15 cellular contexts compared by ENCODE assay signal in the genomic region with DNA sequence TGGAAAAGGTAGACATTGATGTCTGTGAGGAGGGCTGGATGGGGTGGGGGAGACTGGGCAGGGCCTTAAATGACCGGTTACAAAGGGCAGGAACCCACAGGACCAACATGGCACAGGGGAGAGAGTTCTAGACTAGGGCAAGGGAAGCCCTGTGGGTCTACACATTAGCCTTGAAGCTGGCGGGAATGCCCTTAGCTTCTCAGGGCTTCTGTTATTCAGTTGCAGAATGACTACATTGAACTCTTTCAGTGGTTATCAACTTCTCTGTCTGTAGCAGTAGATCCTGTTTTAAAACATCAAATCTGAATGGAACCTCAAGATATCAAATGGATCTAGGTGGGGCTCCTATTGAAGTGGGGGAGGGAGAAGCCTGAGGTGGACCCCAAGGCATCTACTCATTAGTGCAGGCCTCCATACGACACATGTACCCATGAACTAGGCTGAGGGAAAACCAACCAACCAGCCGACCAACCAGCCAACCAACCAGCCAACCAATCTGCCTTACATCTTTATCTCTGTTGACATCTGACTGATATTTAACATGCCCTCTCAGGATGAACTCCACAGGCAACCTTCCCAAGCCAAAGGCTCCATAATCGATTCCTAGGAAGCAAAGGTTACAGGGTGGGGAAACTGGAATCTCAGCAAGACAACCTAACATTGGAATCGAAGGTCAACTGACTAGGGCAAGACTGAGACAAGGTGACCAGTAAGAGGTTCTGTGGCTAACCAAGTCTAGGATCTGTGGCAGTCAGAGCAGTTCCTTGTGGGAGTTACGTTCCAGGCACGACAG. TPM values are rescaled to one million over a fixed set of nuclear protein-coding genes. Genes with fewer than 3 reads are reported as not detected.
DNase-seq lines count a peak whose midpoint lies in the region; ATAC-seq and TF ChIP-seq lines count a peak whose summit lies in the region.
"Had no signal": no experiment of that assay in that cellular context is flagged by ENCODE, and none has a peak within 500 bp of the region (broad histone marks: within the 10 kb centered on the region; RNA-seq: fewer than 3 reads in every experiment).

No MANE protein-coding gene starts in this region.

- WGBS in upper lobe of left lung, 2 donors: 93 to 96% methylated on average over 8 of the region's 8 CpGs

- intact Hi-C loops in activated CD4-positive, alpha-beta T cell treated with anti-CD3 and anti-CD28 coated beads for 36 hours (cut with DNase I, micrococcal nuclease): no loop called here

- no peaks in the 10 kb centered on the region for H3K9me3 ChIP-seq in upper lobe of left lung
- H3K9me3 ChIP-seq: left lung, spleen had no signal

- no peak for TF ChIP-seq POLR2A in upper lobe of left lung (IDR thresholded peaks at IDR 0.05)

- H3K27ac Mint-ChIP-seq in activated CD4-positive, alpha-beta T cell treated with anti-CD3 and anti-CD28 coated beads for 36 hours: no peak overlapping the region
- no peak overlapping the region for H3K27ac Mint-ChIP-seq in WTC11
- H3K27ac Mint-ChIP-seq: activated naive CD8-positive, alpha-beta T cell treated with anti-CD3 and anti-CD28 coated beads, Interleukin-2, amount 10 ng/mL, durations not matched to agents 7 days and 5 days had no signal

- no peak for TF ChIP-seq EP300 in upper lobe of left lung (IDR thresholded peaks at IDR 0.05)

- no peak for TF ChIP-seq CTCF in upper lobe of left lung (IDR thresholded peaks at IDR 0.05)
- no peak for TF ChIP-seq CTCF in WTC11 (IDR thresholded peaks at IDR 0.05)

- no peaks in the 10 kb centered on the region for H3K27me3 ChIP-seq in upper lobe of left lung
- H3K27me3 ChIP-seq: left lung, spleen had no signal

- no peak overlapping the region for H3K4me3 Mint-ChIP-seq in activated CD4-positive, alpha-beta T cell treated with anti-CD3 and anti-CD28 coated beads for 36 hours
- no peak overlapping the region for H3K4me3 Mint-ChIP-seq in WTC11
- H3K4me3 Mint-ChIP-seq: activated naive CD8-positive, alpha-beta T cell treated with anti-CD3 and anti-CD28 coated beads, Interleukin-2, amount 10 ng/mL, durations not matched to agents 7 days and 5 days had no signal

- H3K4me1 ChIP-seq in upper lobe of left lung: no peaks in the 10 kb centered on the region
- H3K4me1 ChIP-seq: left lung, spleen had no signal

- H3K27ac ChIP-seq in upper lobe of left lung: no peak overlapping the region
- H3K27ac ChIP-seq: 22Rv1, left lung, spleen had no signal

- ATAC-seq in activated CD4-positive, alpha-beta T cell treated with anti-CD3 and anti-CD28 coated beads for 36 hours: peak; percentile 65
- ATAC-seq in GM21786 (IDR thresholded peaks at IDR 0.05; ENCODE audit: unreplicated experiment) (peak; percentile 95), HG03196 (IDR thresholded peaks at IDR 0.05; ENCODE audit: unreplicated experiment) (peak; percentile 71), upper lobe of left lung (ENCODE audit: low FRiP score in 2 of 2) (no peak), WTC11 (no peak)
- ATAC-seq: left lung had no signal

- CTCF ChIA-PET in activated CD4-positive, alpha-beta T cell treated with anti-CD3 and anti-CD28 coated beads for 36 hours (lab: Charles Lee): interaction anchor here (0.5 kb wide), 1 partner anchor 386 kb away, joined by 3 read pairs; no protein-coding TSS in a partner anchor
- CTCF ChIA-PET in WTC11 (lab: Charles Lee): no interaction called here

- H3K4me1 Mint-ChIP-seq in activated CD4-positive, alpha-beta T cell treated with anti-CD3 and anti-CD28 coated beads for 36 hours: peaks cover 14% of the 10 kb centered on the region
- peaks cover 14% of the 10 kb centered on the region for H3K4me1 Mint-ChIP-seq in WTC11

- no peaks in the 10 kb centered on the region for H3K27me3 Mint-ChIP-seq in activated CD4-positive, alpha-beta T cell treated with anti-CD3 and anti-CD28 coated beads for 36 hours
- H3K27me3 Mint-ChIP-seq in WTC11 (ENCODE audit: low read depth): no peaks in the 10 kb centered on the region
- H3K27me3 Mint-ChIP-seq: activated naive CD8-positive, alpha-beta T cell treated with anti-CD3 and anti-CD28 coated beads, Interleukin-2, amount 10 ng/mL, durations not matched to agents 7 days and 5 days had no signal

- peaks cover 0 to 8% (median 3%) of the 10 kb centered on the region in 4 donors for H3K36me3 ChIP-seq in upper lobe of left lung

- DNase-seq in activated CD4-positive, alpha-beta T cell treated with anti-CD3 and anti-CD28 coated beads for 36 hours: no peak
- DNase-seq in activated CD4-positive, alpha-beta T cell treated with anti-CD3 and anti-CD28 coated beads, Interleukin-2, amount 50 U/mL, for 48 hours: no peak
- DNase-seq in mucosa of gallbladder (ENCODE audit: low spot score) (peak; percentile 40), upper lobe of left lung (no peak), SK-N-DZ (ENCODE audit: low spot score) (no peak), WTC11 (ENCODE audit: low spot score) (no peak)
- DNase-seq: activated CD4-positive, alpha-beta T cell treated with anti-CD3 and anti-CD28 coated beads, Interleukin-2, amount 50 U/mL, for 4 hours; activated naive CD8-positive, alpha-beta T cell treated with anti-CD3 and anti-CD28 coated beads, Interleukin-2, amount 10 ng/mL, durations not matched to agents 7 days and 5 days; left lung; NK-92 treated with Interleukin-12 subunit alpha and Interleukin-12 subunit beta, amount 100 ng/mL, for 24 hours; spleen; stimulated activated CD8-positive, alpha-beta memory T cell treated with anti-CD3 and anti-CD28 coated beads, Interleukin-4, amount 100 ng/mL, for 48 hours had no signal

- H3K9me3 Mint-ChIP-seq in activated CD4-positive, alpha-beta T cell treated with anti-CD3 and anti-CD28 coated beads for 36 hours (ENCODE audit: low read depth): no peaks in the 10 kb centered on the region
- peaks cover 6% of the 10 kb centered on the region for H3K9me3 Mint-ChIP-seq in WTC11
- H3K9me3 Mint-ChIP-seq: activated naive CD8-positive, alpha-beta T cell treated with anti-CD3 and anti-CD28 coated beads, Interleukin-2, amount 10 ng/mL, durations not matched to agents 7 days and 5 days had no signal

- H3K4me3 ChIP-seq in upper lobe of left lung: no peak overlapping the region
- H3K4me3 ChIP-seq: left lung, spleen had no signal

- POLR2A ChIA-PET in activated CD4-positive, alpha-beta T cell treated with anti-CD3 and anti-CD28 coated beads for 36 hours (lab: Charles Lee): no interaction called here
- POLR2A ChIA-PET in WTC11 (lab: Charles Lee): no interaction called here

- peaks cover 17% of the 10 kb centered on the region for H3K36me3 Mint-ChIP-seq in activated CD4-positive, alpha-beta T cell treated with anti-CD3 and anti-CD28 coated beads for 36 hours (ENCODE audit: low read depth)
- peaks cover 21% of the 10 kb centered on the region for H3K36me3 Mint-ChIP-seq in WTC11

TF ChIP-seq in WTC11, 78 proteins besides CTCF, POLR2A, EP300 and RAD21 (continues in another document):
- TF ChIP-seq, protein P1, sequence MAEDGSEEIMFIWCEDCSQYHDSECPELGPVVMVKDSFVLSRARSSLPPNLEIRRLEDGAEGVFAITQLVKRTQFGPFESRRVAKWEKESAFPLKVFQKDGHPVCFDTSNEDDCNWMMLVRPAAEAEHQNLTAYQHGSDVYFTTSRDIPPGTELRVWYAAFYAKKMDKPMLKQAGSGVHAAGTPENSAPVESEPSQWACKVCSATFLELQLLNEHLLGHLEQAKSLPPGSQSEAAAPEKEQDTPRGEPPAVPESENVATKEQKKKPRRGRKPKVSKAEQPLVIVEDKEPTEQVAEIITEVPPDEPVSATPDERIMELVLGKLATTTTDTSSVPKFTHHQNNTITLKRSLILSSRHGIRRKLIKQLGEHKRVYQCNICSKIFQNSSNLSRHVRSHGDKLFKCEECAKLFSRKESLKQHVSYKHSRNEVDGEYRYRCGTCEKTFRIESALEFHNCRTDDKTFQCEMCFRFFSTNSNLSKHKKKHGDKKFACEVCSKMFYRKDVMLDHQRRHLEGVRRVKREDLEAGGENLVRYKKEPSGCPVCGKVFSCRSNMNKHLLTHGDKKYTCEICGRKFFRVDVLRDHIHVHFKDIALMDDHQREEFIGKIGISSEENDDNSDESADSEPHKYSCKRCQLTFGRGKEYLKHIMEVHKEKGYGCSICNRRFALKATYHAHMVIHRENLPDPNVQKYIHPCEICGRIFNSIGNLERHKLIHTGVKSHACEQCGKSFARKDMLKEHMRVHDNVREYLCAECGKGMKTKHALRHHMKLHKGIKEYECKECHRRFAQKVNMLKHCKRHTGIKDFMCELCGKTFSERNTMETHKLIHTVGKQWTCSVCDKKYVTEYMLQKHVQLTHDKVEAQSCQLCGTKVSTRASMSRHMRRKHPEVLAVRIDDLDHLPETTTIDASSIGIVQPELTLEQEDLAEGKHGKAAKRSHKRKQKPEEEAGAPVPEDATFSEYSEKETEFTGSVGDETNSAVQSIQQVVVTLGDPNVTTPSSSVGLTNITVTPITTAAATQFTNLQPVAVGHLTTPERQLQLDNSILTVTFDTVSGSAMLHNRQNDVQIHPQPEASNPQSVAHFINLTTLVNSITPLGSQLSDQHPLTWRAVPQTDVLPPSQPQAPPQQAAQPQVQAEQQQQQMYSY (CRISPR knock-in tag; IDR thresholded peaks at IDR 0.05): no peak
- TF ChIP-seq, protein P2, sequence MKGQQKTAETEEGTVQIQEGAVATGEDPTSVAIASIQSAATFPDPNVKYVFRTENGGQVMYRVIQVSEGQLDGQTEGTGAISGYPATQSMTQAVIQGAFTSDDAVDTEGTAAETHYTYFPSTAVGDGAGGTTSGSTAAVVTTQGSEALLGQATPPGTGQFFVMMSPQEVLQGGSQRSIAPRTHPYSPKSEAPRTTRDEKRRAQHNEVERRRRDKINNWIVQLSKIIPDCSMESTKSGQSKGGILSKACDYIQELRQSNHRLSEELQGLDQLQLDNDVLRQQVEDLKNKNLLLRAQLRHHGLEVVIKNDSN (CRISPR knock-in tag; IDR thresholded peaks at IDR 0.05): no peak
- no peak for TF ChIP-seq TEAD1 (CRISPR knock-in tag; IDR thresholded peaks at IDR 0.05)
- no peak for TF ChIP-seq ZNF396 (CRISPR knock-in tag; IDR thresholded peaks at IDR 0.05; ENCODE audit: borderline replicate concordance)
- TF ChIP-seq CREM (CRISPR knock-in tag; IDR thresholded peaks at IDR 0.05): no peak

RNA-seq across cellular contexts. Expression of a gene that starts 48.3 kb away (rescaled TPM):
- total RNA-seq in activated CD4-positive, alpha-beta T cell treated with anti-CD3 and anti-CD28 coated beads for 36 hours: 10 to 100 TPM; 41.4 to 44.0 TPM
- total RNA-seq in mucosa of gallbladder: 178 TPM
- 100 to 1,000 TPM in 1 of 6 donors, 10 to 100 TPM in 5; 38.8 to 101 (median 77.6) TPM for total RNA-seq in upper lobe of left lung
- 16.2 and 17.1 TPM in 2 replicates for polyA plus RNA-seq in SK-N-DZ (2014; cell fraction: cytosol; rRNA removed)
- polyA plus RNA-seq in SK-N-DZ (2014; cell fraction: nucleus; rRNA removed): 9.0 and 21.5 TPM in 2 replicates
- total RNA-seq in WTC11 (2021): 46.7 to 47.7 TPM (median 47.5 TPM) in 3 replicates

Comparison
In these comparisons a context has a peak if more than half of its experiments do, and no peak if none do; other contexts are left out.
1. ATAC-seq: peak in activated CD4-positive, alpha-beta T cell treated with anti-CD3 and anti-CD28 coated beads for 36 hours (single experiment), GM21786 (single experiment) and HG03196 (single experiment); none in upper lobe of left lung (0 of 2) and WTC11 (single experiment).